13 cellular contexts compared by ENCODE assay signal in the genomic region with DNA sequence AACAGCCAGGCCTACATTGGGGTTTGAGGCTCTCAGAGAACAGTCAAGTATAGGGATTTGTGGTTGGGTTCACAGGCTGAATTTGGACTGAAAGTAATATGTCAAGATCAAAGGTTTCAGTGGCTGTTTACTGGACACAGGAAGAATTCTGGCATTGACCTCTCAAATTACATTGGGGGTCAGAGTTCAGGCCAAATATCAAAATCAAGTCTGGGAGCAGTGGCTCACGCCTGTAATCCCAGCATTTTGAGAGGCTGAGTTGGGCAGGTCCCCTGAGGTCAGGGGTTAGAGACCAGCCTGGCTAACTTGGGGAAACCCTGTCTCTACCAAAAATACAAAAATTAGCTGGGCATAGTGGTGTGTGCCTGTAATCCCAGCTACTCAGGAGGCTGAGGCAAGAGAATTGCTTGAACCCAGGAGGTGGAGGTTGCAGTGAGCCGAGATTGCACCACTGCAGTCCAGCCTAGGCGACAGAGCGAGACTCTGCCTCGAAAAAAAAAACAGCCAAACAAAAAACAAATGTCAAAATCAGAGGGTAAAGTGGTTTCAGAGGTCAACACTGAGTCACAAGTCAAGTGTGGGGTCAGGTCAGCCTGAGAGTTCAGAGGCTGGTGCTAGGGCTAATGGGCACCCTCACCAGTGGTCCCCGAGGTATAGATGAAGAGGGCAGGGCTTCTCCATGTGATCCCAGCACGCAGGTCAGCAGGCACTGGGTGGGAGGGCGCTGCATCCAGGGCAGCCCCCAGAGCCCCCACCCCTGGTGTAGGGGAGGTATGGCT.
"Had no signal": no experiment of that assay in that cellular context is flagged by ENCODE, and none has a peak within 500 bp of the region (broad histone marks: within the 10 kb centered on the region; RNA-seq: fewer than 3 reads in every experiment).

No MANE protein-coding gene starts in this region.

- H3K36me3 ChIP-seq: gastrocnemius medialis, lower lobe of right lung, ovary, thoracic aorta, upper lobe of right lung had no signal

- H3K4me3 ChIP-seq: gastrocnemius medialis, heart left ventricle, lower lobe of right lung, ovary, stomach, thoracic aorta, upper lobe of right lung had no signal

- ATAC-seq: gastrocnemius medialis, heart left ventricle, lower lobe of right lung, sciatic nerve, upper lobe of right lung had no signal

- H3K27me3 ChIP-seq: gastrocnemius medialis, heart left ventricle, ovary, stomach, upper lobe of right lung had no signal

- H3K9me3 ChIP-seq: gastrocnemius medialis, heart left ventricle, ovary, thoracic aorta, upper lobe of right lung had no signal

- DNase-seq: activated B cell treated with CpG ODN at 0.5 μM for 24 hours; activated CD4-positive, alpha-beta T cell treated with anti-CD3 and anti-CD28 coated beads for 48 hours; activated CD8-positive, alpha-beta memory T cell treated with anti-CD3 and anti-CD28 coated beads, Interleukin-2, amount 50 U/mL, for 48 hours; activated naive CD4-positive, alpha-beta T cell treated with anti-CD3 and anti-CD28 coated beads, Interleukin-2, amount 10 ng/mL, durations not matched to agents 7 days and 5 days; endodermal cell; gastrocnemius medialis; heart left ventricle; lower lobe of right lung; ovary; stomach; upper lobe of right lung had no signal

- H3K27ac ChIP-seq: gastrocnemius medialis, heart left ventricle, lower lobe of right lung, ovary, stomach, thoracic aorta, upper lobe of right lung had no signal
